Comparison of ENCODE assay signal across 24 cellular contexts in genomic region chr4:91688413-91688812, GRCh38.
"Had no signal": no experiment of that assay in that cellular context is flagged by ENCODE, and none has a peak within 500 bp of the region (broad histone marks: within the 10 kb centered on the region; RNA-seq: fewer than 3 reads in every experiment).

No MANE protein-coding gene starts in this region.

- H3K36me3 ChIP-seq: colonic mucosa, esophagus muscularis mucosa, esophagus squamous epithelium, gastrocnemius medialis, gastroesophageal sphincter, heart left ventricle, heart right ventricle had no signal

- H3K9me3 ChIP-seq: colonic mucosa, esophagus muscularis mucosa, esophagus squamous epithelium, gastrocnemius medialis, gastroesophageal sphincter had no signal

- H3K4me3 ChIP-seq: colonic mucosa, coronary artery, dorsolateral prefrontal cortex, esophagus muscularis mucosa, esophagus squamous epithelium, gastrocnemius medialis, gastroesophageal sphincter, heart left ventricle, heart right ventricle had no signal

- ATAC-seq: effector memory CD8-positive, alpha-beta T cell; esophagus mucosa; foreskin keratinocyte; gastrocnemius medialis; gastroesophageal sphincter; heart left ventricle; heart right ventricle had no signal

- H3K27me3 ChIP-seq: colonic mucosa, dorsolateral prefrontal cortex, esophagus muscularis mucosa, esophagus squamous epithelium, foreskin keratinocyte, gastrocnemius medialis, gastroesophageal sphincter, heart left ventricle, heart right ventricle had no signal

- DNase-seq: colonic mucosa; cortex of kidney; dermis blood vessel endothelial cell; dorsolateral prefrontal cortex; effector CD4-positive, alpha-beta T cell; effector CD8-positive, alpha-beta T cell; effector memory CD4-positive, alpha-beta T cell; effector memory CD8-positive, alpha-beta T cell; endodermal cell; erythroblast; esophagus squamous epithelium; foreskin fibroblast; foreskin keratinocyte; foreskin melanocyte; gastrocnemius medialis; glutamatergic neuron; head of caudate nucleus; heart left ventricle; heart right ventricle had no signal

- H3K27ac ChIP-seq: colonic mucosa, coronary artery, dorsolateral prefrontal cortex, epithelial cell of prostate, esophagus muscularis mucosa, esophagus squamous epithelium, foreskin keratinocyte, gastrocnemius medialis, gastroesophageal sphincter, heart left ventricle, heart right ventricle had no signal

- H3K4me1 ChIP-seq: colonic mucosa, esophagus muscularis mucosa, esophagus squamous epithelium, foreskin keratinocyte, gastrocnemius medialis, gastroesophageal sphincter, heart left ventricle, heart right ventricle had no signal
